In genomic region chr19:21020298-21021227, GRCh38 we compare ENCODE assay signal across 7 cellular contexts.
DNase-seq lines count a peak whose midpoint lies in the region; ATAC-seq and TF ChIP-seq lines count a peak whose summit lies in the region.

Gene ZNF430 (plus strand): TSS chr19:21020657. CDS start chr19:21020801, 144 bp downstream.

- H3K4me3 ChIP-seq in astrocyte of the cerebellum (ENCODE audit: low read depth, low read length), result peak within 1 kb of the TSS; percentile 84

- DNase-seq in NCI-H2029 treated with DMSO at 0.1 percent for 48 hours (lab: John Stamatoyannopoulos, UW) (peak; percentile 92), T-helper 9 cell (peak; percentile 85), astrocyte of the cerebellum (ENCODE audit: low read depth) (peak; percentile 87), hippocampal formation (lab: John Stamatoyannopoulos, UW) (peak; percentile 93), retina (peak; percentile 96)

- in situ Hi-C loops in astrocyte of the cerebellum (cut with HindIII; ENCODE audit: low sequenced_read_pairs), result no loop called here

- ATAC-seq in GM18505 (IDR thresholded peaks at IDR 0.05; ENCODE audit: unreplicated experiment) (peak; percentile 97), HG02981 (IDR thresholded peaks at IDR 0.05; ENCODE audit: unreplicated experiment) (peak; percentile 95)

- TF ChIP-seq POLR2A in GM18505 (IDR thresholded peaks at IDR 0.05; ENCODE audit: borderline replicate concordance, extremely low read depth, insufficient read depth, insufficient read length), result peak; percentile 93

- no peak for TF ChIP-seq CTCF in astrocyte of the cerebellum (IDR thresholded peaks at IDR 0.05; ENCODE audit: low read depth, low read length, missing control alignments)

Comparison
In these comparisons a context has a peak if more than half of its experiments do, and no peak if none do; other contexts are left out.
1. Peak in every context shown above with its lines: DNase-seq, ATAC-seq and H3K4me3 ChIP-seq.